In the genomic region with DNA sequence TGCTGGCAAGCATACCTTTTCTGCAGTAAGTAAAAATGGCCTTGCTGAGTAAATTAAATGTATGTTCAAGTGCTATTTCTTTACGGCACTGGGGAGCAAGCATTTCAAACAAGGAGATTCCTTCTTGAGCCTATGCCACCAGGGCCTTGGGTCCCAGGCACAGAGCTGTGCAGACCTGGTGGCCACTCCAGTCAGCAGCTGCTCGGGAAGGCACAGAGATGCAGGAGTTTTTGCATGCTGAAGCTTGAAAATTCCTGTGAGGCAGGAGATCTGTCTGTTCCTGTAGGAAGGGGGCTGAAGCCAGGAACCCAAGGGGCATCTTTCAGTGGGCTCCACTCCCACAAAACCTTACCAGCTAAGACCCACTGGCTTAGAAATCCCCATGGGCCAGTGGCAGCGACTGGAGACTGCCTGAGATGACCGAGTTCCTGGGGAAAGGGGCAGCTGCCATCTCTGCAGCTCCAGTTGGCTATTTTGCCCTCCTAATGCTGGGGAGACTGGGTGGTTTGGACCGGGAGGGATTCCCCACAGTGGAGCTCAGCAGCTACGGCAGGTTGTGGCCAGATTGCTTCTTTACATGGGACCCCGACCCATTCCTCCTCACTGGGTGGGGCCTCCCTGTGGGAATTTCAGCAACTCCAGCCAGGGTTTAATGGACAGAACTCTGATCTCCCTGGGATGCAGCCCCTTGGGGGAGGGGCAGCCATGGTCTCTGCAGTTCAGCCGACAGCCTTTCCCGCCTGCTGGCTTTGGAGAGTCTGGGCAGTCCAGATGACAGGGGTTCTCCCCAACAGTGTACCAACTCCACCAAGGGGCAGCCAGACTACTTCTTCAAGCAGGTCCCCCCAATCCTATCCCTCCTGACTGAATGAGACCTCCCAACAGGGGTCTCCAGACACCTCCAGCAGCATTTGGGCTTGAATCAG, we compare ENCODE assay signal across 16 cellular contexts.
"Had no signal": no experiment of that assay in that cellular context is flagged by ENCODE, and none has a peak within 500 bp of the region (broad histone marks: within the 10 kb centered on the region; RNA-seq: fewer than 3 reads in every experiment).

No MANE protein-coding gene starts in this region.

- H3K27me3 ChIP-seq: vagina had no signal

- H3K27ac ChIP-seq: cardiac muscle cell, gastroesophageal sphincter, heart right ventricle, lower lobe of right lung, tibial artery, vagina had no signal

- H3K36me3 ChIP-seq: cardiac muscle cell, gastroesophageal sphincter, heart right ventricle, lower lobe of right lung, tibial artery, vagina had no signal

- H3K4me3 Mint-ChIP-seq: activated CD4-positive, alpha-beta memory T cell treated with anti-CD3 and anti-CD28 coated beads, Interleukin-2, amount 10 ng/mL, durations not matched to agents 7 days and 5 days; activated CD8-positive, alpha-beta memory T cell treated with anti-CD3 and anti-CD28 coated beads, Interleukin-2, amount 10 ng/mL, durations not matched to agents 7 days and 5 days; activated naive CD8-positive, alpha-beta T cell; nephron had no signal

- H3K9me3 Mint-ChIP-seq: activated CD4-positive, alpha-beta memory T cell treated with anti-CD3 and anti-CD28 coated beads, Interleukin-2, amount 10 ng/mL, durations not matched to agents 7 days and 5 days had no signal

- H3K9me3 ChIP-seq: gastroesophageal sphincter, heart right ventricle, lower lobe of right lung, tibial artery, vagina had no signal

- H3K4me1 Mint-ChIP-seq: nephron had no signal

- H3K4me3 ChIP-seq: cardiac muscle cell, gastroesophageal sphincter, heart right ventricle, lower lobe of right lung, tibial artery, vagina had no signal

- H3K36me3 Mint-ChIP-seq: activated naive CD8-positive, alpha-beta T cell had no signal

- H3K4me1 ChIP-seq: gastroesophageal sphincter, heart right ventricle, lower lobe of right lung, tibial artery, vagina had no signal

- DNase-seq: activated CD4-positive, alpha-beta memory T cell treated with anti-CD3 and anti-CD28 coated beads, Interleukin-2, amount 10 ng/mL, durations not matched to agents 7 days and 5 days; activated CD4-positive, alpha-beta T cell treated with anti-CD3 and anti-CD28 coated beads for 48 hours; activated CD4-positive, CD25-positive, alpha-beta regulatory T cell; activated CD8-positive, alpha-beta memory T cell treated with anti-CD3 and anti-CD28 coated beads, Interleukin-2, amount 10 ng/mL, durations not matched to agents 7 days and 5 days; heart right ventricle; lower lobe of right lung; midbrain; stimulated activated CD4-positive, alpha-beta T cell treated with anti-CD3 and anti-CD28 coated beads, Interleukin-2, amount 100 ng/mL, for 24 hours; stimulated activated naive CD4-positive, alpha-beta T cell treated with Interleukin-2 at 50 U/mL for 16 hours; substantia nigra; tibial artery had no signal

- H3K27ac Mint-ChIP-seq: activated CD4-positive, alpha-beta memory T cell treated with anti-CD3 and anti-CD28 coated beads, Interleukin-2, amount 10 ng/mL, durations not matched to agents 7 days and 5 days; activated CD8-positive, alpha-beta memory T cell treated with anti-CD3 and anti-CD28 coated beads, Interleukin-2, amount 10 ng/mL, durations not matched to agents 7 days and 5 days; activated naive CD8-positive, alpha-beta T cell; nephron had no signal
